Comparison of ENCODE assay signal across 8 cellular contexts in genomic region chr10:61903184-61903990, GRCh38. TPM values are rescaled to one million over a fixed set of nuclear protein-coding genes. Genes with fewer than 3 reads are reported as not detected.
DNase-seq lines count a peak whose midpoint lies in the region; ATAC-seq and TF ChIP-seq lines count a peak whose summit lies in the region.

No MANE protein-coding gene starts in this region.

- H3K27me3 Mint-ChIP-seq in endodermal cell (ENCODE audit: insufficient read depth) (peaks cover 29% of the 10 kb centered on the region), mesothelial cell of epicardium (ENCODE audit: low read depth) (no peaks in the 10 kb centered on the region)

- POLR2A ChIA-PET in A673 (lab: Charles Lee; ENCODE audit: low non-redundant PET): interaction anchor here (0.6 kb wide), 1 partner anchor 33 kb away, joined by 3 read pairs; no protein-coding TSS in a partner anchor

- H3K27ac ChIP-seq in A673 (ENCODE audit: low read depth, low read length, poor library complexity, severe bottlenecking) (peak overlapping the region; percentile 85), endodermal cell (ENCODE audit: low read depth, low read length) (no peak overlapping the region)

- H3K4me1 Mint-ChIP-seq in endodermal cell (peaks cover 37% of the 10 kb centered on the region), mesothelial cell of epicardium (peaks cover 33% of the 10 kb centered on the region)

- WGBS in endodermal cell (ENCODE audit: insufficient coverage in 1 of 2, insufficient read length in 1 of 2), 2 experiments: 0% methylated on average over 6 to 56 of the region's 60 CpGs

- DNase-seq in A673 (ENCODE audit: low spot score): peak; percentile 79
- DNase-seq in NCI-H226: peak; percentile 24
- peak; percentile 23 for DNase-seq in activated CD8-positive, alpha-beta memory T cell treated with anti-CD3 and anti-CD28 coated beads, Interleukin-2, amount 50 U/mL, for 24 hours (ENCODE audit: extremely low read depth)
- peak; percentile 76 for DNase-seq in endodermal cell
- DNase-seq in mesothelial cell of epicardium (ENCODE audit: low spot score in 2 of 2, unreplicated experiment in 2 of 2): peak in 1 of 2 experiments; percentile 55
- DNase-seq in stimulated activated CD8-positive, alpha-beta memory T cell treated with anti-CD3 and anti-CD28 coated beads, Interleukin-4, amount 100 ng/mL, for 48 hours: peak; percentile 84

- peak overlapping the region; percentile 68 for H3K4me3 ChIP-seq in A673 (ENCODE audit: low read depth, low read length, poor library complexity, severe bottlenecking)
- H3K4me3 ChIP-seq in endodermal cell (ENCODE audit: low read length): peak overlapping the region; percentile 91

- H3K9ac ChIP-seq in endodermal cell (ENCODE audit: extremely low read depth, low read length, poor library complexity, severe bottlenecking): no peak overlapping the region

- TF ChIP-seq CTCF in A673 (conservative IDR thresholded peaks at IDR 0.05; ENCODE audit: low read depth, low read length): 0 out of 2 replicates have a peak, but pooled peaks have one; percentile 36
- TF ChIP-seq CTCF in endodermal cell (conservative IDR thresholded peaks at IDR 0.05): peak; percentile 47
- TF ChIP-seq CTCF in mesothelial cell of epicardium (IDR thresholded peaks at IDR 0.05; ENCODE audit: unreplicated experiment): no peak

- H3K27ac Mint-ChIP-seq in endodermal cell (peak overlapping the region; percentile 61), mesothelial cell of epicardium (peak overlapping the region; percentile 97)

- BruUV-seq in A673 (replicated peaks; lab: Mats Ljungman, UMichigan): no TSS peak

- CTCF ChIA-PET in A673 (lab: Charles Lee): interaction anchor here (1.0 kb wide), 1 partner anchor 342 kb away, joined by 5 read pairs; no protein-coding TSS in a partner anchor

- H3K36me3 Mint-ChIP-seq in endodermal cell (ENCODE audit: low read depth) (no peaks in the 10 kb centered on the region), mesothelial cell of epicardium (peaks cover 3% of the 10 kb centered on the region)

- ATAC-seq in GM18508 (IDR thresholded peaks at IDR 0.05; ENCODE audit: insufficient read depth, unreplicated experiment): peak; percentile 26
- ATAC-seq in HG03039 (IDR thresholded peaks at IDR 0.05; ENCODE audit: unreplicated experiment): peak; percentile 39

- H3K36me3 ChIP-seq in A673 (ENCODE audit: insufficient read depth, low read length, poor library complexity, severe bottlenecking) (no peaks in the 10 kb centered on the region), endodermal cell (ENCODE audit: control insufficient read depth, insufficient read depth, low read length) (no peaks in the 10 kb centered on the region)

- H3K4me3 Mint-ChIP-seq in endodermal cell (peak overlapping the region; percentile 72), mesothelial cell of epicardium (peak overlapping the region; percentile 91)

- H3K9me3 ChIP-seq in A673 (ENCODE audit: low read depth, low read length, poor library complexity, severe bottlenecking) (no peaks in the 10 kb centered on the region), endodermal cell (ENCODE audit: control insufficient read depth, low read length) (no peaks in the 10 kb centered on the region)

- intact Hi-C loops in A673 (cut with micrococcal nuclease; ENCODE audit: unreplicated experiment): loop anchor here (2.0 to 10.0 kb wide), 4 partner anchors 34 to 1086 kb away; no protein-coding TSS in a partner anchor

- H3K27me3 ChIP-seq in A673 (replicated peaks; ENCODE audit: insufficient read depth, low read depth, low read length, poor library complexity): no peaks in the 10 kb centered on the region
- H3K27me3 ChIP-seq in endodermal cell (ENCODE audit: control insufficient read depth, insufficient read depth, low read length, poor library complexity, severe bottlenecking): peaks cover 25% of the 10 kb centered on the region

- no peaks in the 10 kb centered on the region for H3K9me3 Mint-ChIP-seq in endodermal cell
- H3K9me3 Mint-ChIP-seq in mesothelial cell of epicardium: no peaks in the 10 kb centered on the region

- H3K4me1 ChIP-seq in A673 (ENCODE audit: insufficient read depth, low read length, poor library complexity, severe bottlenecking) (peaks cover 43% of the 10 kb centered on the region), endodermal cell (ENCODE audit: control insufficient read depth, insufficient read depth, low read length) (peaks cover under 1% of the 10 kb centered on the region)

RNA-seq across cellular contexts. Expression of gene ARID5B, which starts 1.9 kb away (rescaled TPM):
- total RNA-seq in A673 (2021): 29.0 and 29.7 TPM in 2 replicates
- 1 to 10 TPM; 1.2 to 1.8 TPM for total RNA-seq in endodermal cell
- polyA plus RNA-seq in endodermal cell (2013, experiment 1 of 2): 5.5 TPM
- polyA plus RNA-seq in endodermal cell (2013, experiment 2 of 2): 5.5 TPM
- 50.9 to 52.5 TPM (median 51.4 TPM) in 3 replicates for total RNA-seq in mesothelial cell of epicardium

Comparison
In these comparisons a context has a peak if more than half of its experiments do, and no peak if none do; other contexts are left out.
1. RNA of gene ARID5B, which starts 1.9 kb away (total RNA-seq): 50.9 to 52.5 TPM in mesothelial cell of epicardium and 29.0 to 29.7 TPM in A673; 1.2 to 1.8 TPM in endodermal cell; every median in the first group is over 10 times any median in the second.